ENCODE assay signal across 16 cellular contexts in genomic region chr7:126411821-126412383, GRCh38.
DNase-seq lines count a peak whose midpoint lies in the region; ATAC-seq and TF ChIP-seq lines count a peak whose summit lies in the region.
"Had no signal": no experiment of that assay in that cellular context is flagged by ENCODE, and none has a peak within 500 bp of the region (broad histone marks: within the 10 kb centered on the region; RNA-seq: fewer than 3 reads in every experiment).

No MANE protein-coding gene starts in this region.

- H3K36me3 Mint-ChIP-seq in T-helper 17 cell (ENCODE audit: low read depth), result no peaks in the 10 kb centered on the region

- no peaks in the 10 kb centered on the region for H3K4me1 Mint-ChIP-seq in T-helper 17 cell
- H3K4me1 Mint-ChIP-seq: activated CD4-positive, alpha-beta T cell treated with anti-CD3 and anti-CD28 coated beads, Interleukin-2, amount 10 ng/mL, durations not matched to agents 7 days and 5 days had no signal

- H3K27me3 Mint-ChIP-seq in T-helper 17 cell, result no peaks in the 10 kb centered on the region
- H3K27me3 Mint-ChIP-seq: activated CD4-positive, alpha-beta T cell treated with anti-CD3 and anti-CD28 coated beads, Interleukin-2, amount 10 ng/mL, durations not matched to agents 7 days and 5 days had no signal

- H3K4me3 Mint-ChIP-seq in T-helper 17 cell, result no peak overlapping the region
- H3K4me3 Mint-ChIP-seq: activated CD4-positive, alpha-beta T cell treated with anti-CD3 and anti-CD28 coated beads, Interleukin-2, amount 10 ng/mL, durations not matched to agents 7 days and 5 days had no signal

- H3K27ac Mint-ChIP-seq in T-helper 17 cell, result no peak overlapping the region
- H3K27ac Mint-ChIP-seq: activated CD4-positive, alpha-beta T cell treated with anti-CD3 and anti-CD28 coated beads, Interleukin-2, amount 10 ng/mL, durations not matched to agents 7 days and 5 days had no signal

- TF ChIP-seq CTCF in omental fat pad (IDR thresholded peaks at IDR 0.05), result no peak

- no peak overlapping the region for H3K27ac ChIP-seq in caudate nucleus (ENCODE audit: low read depth, low read length)
- H3K27ac ChIP-seq: ascending aorta, foreskin keratinocyte, ovary had no signal

- ATAC-seq in GM19035 (IDR thresholded peaks at IDR 0.05; ENCODE audit: unreplicated experiment), result peak; percentile 62
- peak; percentile 77 for ATAC-seq in GM21786 (IDR thresholded peaks at IDR 0.05; ENCODE audit: unreplicated experiment)
- ATAC-seq in HG03354 (IDR thresholded peaks at IDR 0.05; ENCODE audit: poor library complexity, severe bottlenecking, unreplicated experiment), result peak; percentile 76
- ATAC-seq in omental fat pad (ENCODE audit: low FRiP score), result peak; percentile 51
- no peak for ATAC-seq in T-helper 17 cell
- ATAC-seq: foreskin keratinocyte had no signal

- DNase-seq in omental fat pad (ENCODE audit: low spot score) (no peak), T-helper 17 cell (no peak), COLO829 (ENCODE audit: low spot score) (no peak), caudate nucleus (lab: John Stamatoyannopoulos, UW) (no peak)
- DNase-seq: activated CD4-positive, alpha-beta T cell treated with anti-CD3 and anti-CD28 coated beads, Interleukin-2, amount 10 ng/mL, durations not matched to agents 7 days and 5 days; COR-L47; foreskin keratinocyte; HCEC 1CT; midbrain; NCI-H1694 treated with DMSO at 0.1 percent for 48 hours; ovary; stimulated activated CD4-positive, alpha-beta T cell treated with anti-CD3 and anti-CD28 coated beads, Interleukin-12 subunit alpha, Interleukin-12 subunit beta, amount 100 ng/mL, for 4 hours had no signal

- no peaks in the 10 kb centered on the region for H3K9me3 ChIP-seq in T-helper 17 cell (ENCODE audit: control insufficient read depth, low read length, poor library complexity, severe bottlenecking)
- H3K9me3 ChIP-seq: ascending aorta, ovary had no signal
